1 cellular context compared by ENCODE assay signal in genomic region chr10:14880201-14880600, GRCh38.
TF ChIP-seq lines count a peak whose summit lies in the region.

No MANE protein-coding gene starts in this region.

TF ChIP-seq in K562, 482 proteins besides CTCF, POLR2A, EP300 and RAD21:
- TF ChIP-seq SAP30 (IDR thresholded peaks at IDR 0.05; ENCODE audit: borderline replicate concordance, insufficient read depth, low read depth, low read length, poor library complexity, severe bottlenecking) (peak; percentile 59), VEZF1 (CRISPR knock-in tag; IDR thresholded peaks at IDR 0.05) (0 out of 2 replicates have a peak, but pooled peaks have one; percentile 4), ZFX (CRISPR knock-in tag; IDR thresholded peaks at IDR 0.05) (no peak), TEAD1 (CRISPR knock-in tag; IDR thresholded peaks at IDR 0.05) (no peak), ETV1 (tag; conservative IDR thresholded peaks at IDR 0.05; ENCODE audit: low read depth) (no peak), MIER1 (IDR thresholded peaks at IDR 0.05; ENCODE audit: low read depth) (peak; percentile 57; the same call in 1 of the 2 replicates), HMG20A (CRISPR knock-in tag; conservative IDR thresholded peaks at IDR 0.05) (no peak), EHMT2 (IDR thresholded peaks at IDR 0.05) (peak; percentile 76; the same call in 1 of the 2 replicates), REST (CRISPR knock-in tag; IDR thresholded peaks at IDR 0.05; ENCODE audit: low read depth) (peak; percentile 82; the same call in 1 of the 2 replicates)
- TF ChIP-seq, protein P1, sequence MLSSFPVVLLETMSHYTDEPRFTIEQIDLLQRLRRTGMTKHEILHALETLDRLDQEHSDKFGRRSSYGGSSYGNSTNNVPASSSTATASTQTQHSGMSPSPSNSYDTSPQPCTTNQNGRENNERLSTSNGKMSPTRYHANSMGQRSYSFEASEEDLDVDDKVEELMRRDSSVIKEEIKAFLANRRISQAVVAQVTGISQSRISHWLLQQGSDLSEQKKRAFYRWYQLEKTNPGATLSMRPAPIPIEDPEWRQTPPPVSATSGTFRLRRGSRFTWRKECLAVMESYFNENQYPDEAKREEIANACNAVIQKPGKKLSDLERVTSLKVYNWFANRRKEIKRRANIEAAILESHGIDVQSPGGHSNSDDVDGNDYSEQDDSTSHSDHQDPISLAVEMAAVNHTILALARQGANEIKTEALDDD (IDR thresholded peaks at IDR 0.05): peak; percentile 67
TF ChIP-seq in K562: peak in this region for 6.
